ENCODE assay signal across 11 cellular contexts in the genomic region with DNA sequence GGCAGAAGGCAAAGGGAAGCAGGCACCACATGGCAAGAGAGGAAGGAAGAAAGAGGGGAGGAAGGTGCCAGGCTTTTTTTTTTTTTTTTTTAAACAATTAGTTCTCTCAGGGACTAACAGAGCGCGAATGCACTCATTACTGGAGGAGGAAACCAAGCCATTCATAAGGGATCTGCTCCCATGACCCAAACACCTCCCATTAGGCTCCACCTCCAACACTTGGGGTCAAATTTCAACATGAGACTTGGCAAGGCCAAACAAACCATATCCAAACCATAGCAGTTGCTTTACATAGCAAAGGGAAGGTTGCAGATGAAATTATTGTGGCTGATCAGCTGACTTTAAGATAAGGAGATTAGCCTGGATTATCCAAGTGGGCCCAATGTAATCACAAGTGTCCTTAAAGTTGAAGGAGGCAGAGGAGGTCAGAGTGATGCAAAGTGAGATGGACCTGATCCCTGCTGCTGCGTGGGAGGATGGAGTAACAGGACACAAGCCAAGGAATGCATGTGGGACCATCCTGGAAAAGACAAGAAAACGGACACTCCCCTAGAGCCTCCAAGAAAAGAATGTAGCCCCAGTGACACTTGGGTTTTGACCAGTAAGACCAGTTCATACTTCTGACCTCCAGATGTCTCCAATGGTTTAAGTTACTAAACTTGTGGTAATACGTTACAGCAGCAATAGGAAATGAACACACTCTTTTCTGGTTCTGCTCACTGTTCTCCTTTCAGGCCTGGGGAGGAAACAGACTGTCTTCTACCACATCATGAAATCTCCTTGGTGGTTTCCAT.
DNase-seq lines count a peak whose midpoint lies in the region; ATAC-seq and TF ChIP-seq lines count a peak whose summit lies in the region.
"Had no signal": no experiment of that assay in that cellular context is flagged by ENCODE, and none has a peak within 500 bp of the region (broad histone marks: within the 10 kb centered on the region; RNA-seq: fewer than 3 reads in every experiment).

No MANE protein-coding gene starts in this region.

- intact Hi-C loops in natural killer cell (cut with micrococcal nuclease), result no loop called here
- intact Hi-C loops in ovary (cut with DNase I), result no loop called here

- H3K9me3 Mint-ChIP-seq in natural killer cell, result no peaks in the 10 kb centered on the region

- H3K4me1 ChIP-seq in ovary (ENCODE audit: insufficient read depth), result no peaks in the 10 kb centered on the region

- H3K4me3 ChIP-seq in choroid plexus epithelial cell (ENCODE audit: low read depth, low read length), result no peak overlapping the region
- H3K4me3 ChIP-seq in ovary, result no peak overlapping the region

- H3K27me3 ChIP-seq in ovary, result no peaks in the 10 kb centered on the region

- no peak overlapping the region for H3K27ac ChIP-seq in ovary

- no peak overlapping the region for H3K4me3 Mint-ChIP-seq in natural killer cell
- H3K4me3 Mint-ChIP-seq: activated naive CD8-positive, alpha-beta T cell treated with anti-CD3 and anti-CD28 coated beads, Interleukin-2, amount 10 ng/mL, durations not matched to agents 7 days and 5 days had no signal

- no peaks in the 10 kb centered on the region for H3K36me3 Mint-ChIP-seq in natural killer cell

- peak; percentile 13; the same call in 1 of the 2 replicates for TF ChIP-seq CTCF in GM12874 (IDR thresholded peaks at IDR 0.05; ENCODE audit: insufficient read depth, low read depth, low read length)
- no peak for TF ChIP-seq CTCF in choroid plexus epithelial cell (conservative IDR thresholded peaks at IDR 0.05; ENCODE audit: low read depth, low read length)
- TF ChIP-seq CTCF in natural killer cell (IDR thresholded peaks at IDR 0.05), result no peak
- no peak for TF ChIP-seq CTCF in ovary (IDR thresholded peaks at IDR 0.05)

- ATAC-seq in natural killer cell (peak in 2 of 3 donors; percentile 39 to 78), GM19397 (IDR thresholded peaks at IDR 0.05; ENCODE audit: unreplicated experiment) (no peak)

- no peaks in the 10 kb centered on the region for H3K27me3 Mint-ChIP-seq in natural killer cell (ENCODE audit: low read depth in 2 of 2)
- H3K27me3 Mint-ChIP-seq: activated naive CD8-positive, alpha-beta T cell treated with anti-CD3 and anti-CD28 coated beads, Interleukin-2, amount 10 ng/mL, durations not matched to agents 7 days and 5 days; progenitor cell of endocrine pancreas had no signal

- peaks cover 9 to 12% of the 10 kb centered on the region in 2 donors for H3K4me1 Mint-ChIP-seq in natural killer cell

- no peaks in the 10 kb centered on the region for H3K9me3 ChIP-seq in ovary

- TF ChIP-seq POLR2A in ovary (IDR thresholded peaks at IDR 0.05), result no peak

- no peaks in the 10 kb centered on the region for H3K36me3 ChIP-seq in ovary

- H3K27ac Mint-ChIP-seq in natural killer cell, result no peak overlapping the region
- H3K27ac Mint-ChIP-seq: activated naive CD8-positive, alpha-beta T cell treated with anti-CD3 and anti-CD28 coated beads, Interleukin-2, amount 10 ng/mL, durations not matched to agents 7 days and 5 days; progenitor cell of endocrine pancreas had no signal

- WGBS in ovary, 3 donors, result 76 to 87% (median 82%) methylated on average over 5 of the region's 5 CpGs

- TF ChIP-seq EP300 in ovary (IDR thresholded peaks at IDR 0.05), result no peak

- DNase-seq in MV-4-11 (lab: John Stamatoyannopoulos, UW) (peak; percentile 98), choroid plexus epithelial cell (ENCODE audit: low read depth) (peak; percentile 72), natural killer cell (no peak), ovary (no peak), kidney tubule cell (ENCODE audit: low spot score) (no peak), dermis blood vessel endothelial cell (no peak)
- DNase-seq: activated naive CD8-positive, alpha-beta T cell treated with anti-CD3 and anti-CD28 coated beads, Interleukin-2, amount 10 ng/mL, durations not matched to agents 7 days and 5 days; NCI-H1930 had no signal

Comparison
In these comparisons a context has a peak if more than half of its experiments do, and no peak if none do; other contexts are left out.
1. DNase-seq: peak in MV-4-11 (single experiment) and choroid plexus epithelial cell (single experiment); none in natural killer cell (single experiment), ovary (0 of 5), kidney tubule cell (single experiment) and dermis blood vessel endothelial cell (single experiment).